In genomic region chr22:46667245-46667623, GRCh38 we compare ENCODE assay signal across 25 cellular contexts.
"Had no signal": no experiment of that assay in that cellular context is flagged by ENCODE, and none has a peak within 500 bp of the region (broad histone marks: within the 10 kb centered on the region; RNA-seq: fewer than 3 reads in every experiment).

No MANE protein-coding gene starts in this region.

- H3K36me3 ChIP-seq: SJCRH30 had no signal

- ATAC-seq: Right ventricle myocardium inferior, SK-N-SH treated with all-trans-retinoic acid at 6 μM for 48 hours had no signal

- H3K4me1 ChIP-seq: SJCRH30 had no signal

- H3K4me3 ChIP-seq: PC-9, Peyer's patch, SJCRH30 had no signal

- H3K4me2 ChIP-seq: PC-9 had no signal

- H3K27ac ChIP-seq: HL-60, PC-9, Peyer's patch, SJCRH30 had no signal

- DNase-seq: Kasumi-1; KG1; MM.1S; NCI-H1048; NCI-H1105; NCI-H1417; NCI-H1436 treated with DMSO at 0.1 percent for 48 hours; NCI-H1694 treated with DMSO at 0.1 percent for 48 hours; NCI-H1930; NCI-H2081; NCI-H2107; NCI-H2227 treated with DMSO at 0.1 percent for 48 hours; NCI-H524 treated with DMSO at 0.1 percent for 48 hours; NCI-H69; NCI-H774; NK-92 treated with Interleukin-12 subunit alpha and Interleukin-12 subunit beta, amount 100 ng/mL, for 24 hours; PC-9; Peyer's patch; SHP77 treated with DMSO at 0.1 percent for 48 hours; SJCRH30; T-helper 1 cell had no signal

- H2AFZ ChIP-seq: PC-9 had no signal

- H3K27me3 ChIP-seq: Peyer's patch, SJCRH30 had no signal

- H3K9me3 ChIP-seq: Peyer's patch, SJCRH30 had no signal

- FAIRE-seq: HTR-8/SVneo had no signal
